Comparison of ENCODE assay signal across 18 cellular contexts in the genomic region with DNA sequence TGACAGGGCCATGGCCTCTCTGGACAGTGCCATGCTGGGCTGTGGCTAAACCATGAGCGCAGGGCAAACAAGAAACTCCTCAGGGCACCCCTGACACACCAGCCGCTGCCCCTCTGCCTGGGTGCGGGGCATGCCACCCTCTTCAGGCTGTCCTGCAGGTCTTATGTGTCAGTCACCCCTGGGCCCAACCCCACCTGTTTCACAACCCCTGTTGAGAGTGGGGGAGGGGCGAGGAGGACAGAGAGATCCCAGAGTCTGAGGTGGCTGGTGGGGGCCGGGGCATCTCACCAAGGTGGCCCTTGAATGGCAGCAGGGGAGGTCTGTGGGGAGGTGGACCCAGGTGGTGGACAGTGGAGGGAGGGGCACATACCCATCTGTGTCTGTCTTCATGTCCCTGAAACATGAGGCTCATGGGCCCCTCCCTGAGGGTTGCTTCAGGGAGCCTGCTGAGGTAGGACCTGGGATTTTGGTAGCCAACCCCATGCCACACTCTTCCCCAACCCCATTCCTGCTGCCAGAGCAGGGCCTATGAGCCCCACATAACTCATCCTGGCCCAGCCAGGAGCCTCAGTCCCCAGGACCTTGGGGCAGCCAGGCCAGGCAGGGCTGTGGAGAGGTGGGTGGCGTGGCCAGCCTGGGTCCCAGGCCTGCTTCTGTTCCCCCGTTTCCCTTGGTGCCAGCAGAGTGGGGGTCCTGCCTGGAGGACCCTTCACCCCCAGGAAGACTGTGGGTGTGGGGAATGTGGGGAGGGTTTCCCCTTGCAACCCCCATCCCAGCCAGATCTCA. TPM values are rescaled to one million over a fixed set of nuclear protein-coding genes. Genes with fewer than 3 reads are reported as not detected.
DNase-seq lines count a peak whose midpoint lies in the region; ATAC-seq and TF ChIP-seq lines count a peak whose summit lies in the region.
"Had no signal": no experiment of that assay in that cellular context is flagged by ENCODE, and none has a peak within 500 bp of the region (broad histone marks: within the 10 kb centered on the region; RNA-seq: fewer than 3 reads in every experiment).

No MANE protein-coding gene starts in this region.

- H2BK120ac ChIP-seq in mesenchymal stem cell (ENCODE audit: low read depth, low read length), result no peak overlapping the region

- no peak for TF ChIP-seq POLR2A in heart left ventricle (IDR thresholded peaks at IDR 0.05)

- no peaks in the 10 kb centered on the region for H3K4me1 Mint-ChIP-seq in CD4-positive, alpha-beta T cell (ENCODE audit: low read depth)

- H3K36me3 Mint-ChIP-seq in CD4-positive, alpha-beta T cell (ENCODE audit: low read depth), result peaks cover 43% of the 10 kb centered on the region

- H3K27me3 ChIP-seq in cardiac muscle cell (no peaks in the 10 kb centered on the region), heart left ventricle (no peaks in the 10 kb centered on the region), RWPE2 (ENCODE audit: insufficient read depth, poor library complexity, severe bottlenecking) (no peaks in the 10 kb centered on the region), mesenchymal stem cell (ENCODE audit: control insufficient read depth in 1 of 2, insufficient read depth in 1 of 2, low read length in 2 of 2) (no peaks in the 10 kb centered on the region)
- no peaks in the 10 kb centered on the region for H3K27me3 ChIP-seq in CD4-positive, alpha-beta T cell (ENCODE audit: control insufficient read depth, insufficient read depth, low read length)

- H3K4me3 ChIP-seq in cardiac muscle cell (no peak overlapping the region), heart left ventricle (no peak overlapping the region), RWPE2 (ENCODE audit: severe bottlenecking) (no peak overlapping the region), mesenchymal stem cell (ENCODE audit: insufficient read depth in 1 of 2, low read depth in 1 of 2, low read length in 2 of 2) (no peak overlapping the region)
- H3K4me3 ChIP-seq: HAP-1, SK-N-MC had no signal

- H3K18ac ChIP-seq in mesenchymal stem cell (ENCODE audit: low read depth in 1 of 2, low read length in 2 of 2), result peak overlapping the region in 1 of 2 experiments; percentile 9

- CTCF ChIA-PET in CD4-positive, alpha-beta T cell (lab: Charles Lee), result no interaction called here

- no peak overlapping the region for H2AK5ac ChIP-seq in mesenchymal stem cell (ENCODE audit: low read length, severe bottlenecking)

- H3K4me1 ChIP-seq in cardiac muscle cell (ENCODE audit: low read depth) (no peaks in the 10 kb centered on the region), heart left ventricle (peaks cover 3 to 90% (median 38%) of the 10 kb centered on the region in 12 donors), RWPE2 (ENCODE audit: insufficient read depth, poor library complexity, severe bottlenecking) (no peaks in the 10 kb centered on the region), mesenchymal stem cell (ENCODE audit: control insufficient read depth, insufficient read depth, low read depth, low read length) (peaks cover 66% of the 10 kb centered on the region)
- H3K4me1 ChIP-seq: Caco-2, HAP-1 had no signal

- POLR2A ChIA-PET in CD4-positive, alpha-beta T cell (lab: Charles Lee), result no interaction called here

- H3K36me3 ChIP-seq in cardiac muscle cell (peaks cover 47% of the 10 kb centered on the region), heart left ventricle (peaks cover 0 to 59% (median 47%) of the 10 kb centered on the region in 9 donors), RWPE2 (ENCODE audit: low read depth) (peaks cover 24% of the 10 kb centered on the region), mesenchymal stem cell (ENCODE audit: control insufficient read depth in 1 of 2, insufficient read depth in 2 of 2, low read depth in 1 of 2, low read length in 2 of 2) (peaks cover 48 to 63% of the 10 kb centered on the region in 2 experiments)

- H3K4me2 ChIP-seq in mesenchymal stem cell (ENCODE audit: low read length, poor library complexity, severe bottlenecking), result no peak overlapping the region

- peaks cover 17% of the 10 kb centered on the region for H3K79me1 ChIP-seq in mesenchymal stem cell (replicated peaks; ENCODE audit: low read length, poor library complexity, severe bottlenecking)

- H2AFZ ChIP-seq in mesenchymal stem cell (ENCODE audit: low read depth, low read length), result no peak overlapping the region

- H2BK15ac ChIP-seq in mesenchymal stem cell (ENCODE audit: low read depth, poor library complexity, severe bottlenecking), result no peak overlapping the region

- WGBS in heart left ventricle, 4 donors, result 86 to 96% (median 95%) methylated on average over 7 of the region's 7 CpGs
- 93% methylated on average over 7 of the region's 7 CpGs for WGBS in mesenchymal stem cell

- H3K9me3 ChIP-seq in cardiac muscle cell (ENCODE audit: low read depth) (no peaks in the 10 kb centered on the region), heart left ventricle (no peaks in the 10 kb centered on the region), RWPE2 (ENCODE audit: severe bottlenecking) (no peaks in the 10 kb centered on the region), mesenchymal stem cell (ENCODE audit: control insufficient read depth, low read length) (no peaks in the 10 kb centered on the region)
- H3K9me3 ChIP-seq in CD4-positive, alpha-beta T cell (ENCODE audit: control insufficient read depth, low read length), result no peaks in the 10 kb centered on the region
- H3K9me3 ChIP-seq: Caco-2, HAP-1 had no signal

- H3K9me3 Mint-ChIP-seq in CD4-positive, alpha-beta T cell, result no peaks in the 10 kb centered on the region

- H3K9ac ChIP-seq in mesenchymal stem cell (ENCODE audit: low read length), result no peak overlapping the region

- H3K4me3 Mint-ChIP-seq in CD4-positive, alpha-beta T cell, result no peak overlapping the region

- H3K23ac ChIP-seq in mesenchymal stem cell (ENCODE audit: low read length in 2 of 2), result no peak overlapping the region

- H3K27ac Mint-ChIP-seq in CD4-positive, alpha-beta T cell, result no peak overlapping the region

- TF ChIP-seq CTCF in cardiac muscle cell (IDR thresholded peaks at IDR 0.05; ENCODE audit: low read depth, low read length) (no peak), heart left ventricle (IDR thresholded peaks at IDR 0.05) (no peak), RWPE2 (IDR thresholded peaks at IDR 0.05; ENCODE audit: poor library complexity, severe bottlenecking) (no peak)
- TF ChIP-seq CTCF in CD4-positive, alpha-beta T cell (IDR thresholded peaks at IDR 0.05), result no peak

- no peaks in the 10 kb centered on the region for H3K27me3 Mint-ChIP-seq in CD4-positive, alpha-beta T cell

- no peak overlapping the region for H2BK12ac ChIP-seq in mesenchymal stem cell (ENCODE audit: low read length in 2 of 2)

- H4K91ac ChIP-seq in mesenchymal stem cell (ENCODE audit: low read length), result peak overlapping the region; percentile 2

- H3K14ac ChIP-seq in mesenchymal stem cell (ENCODE audit: low read length in 2 of 2), result no peak overlapping the region

- DNase-seq in cardiac muscle cell (ENCODE audit: low read depth in 1 of 2, low spot score in 1 of 2) (no peak), heart left ventricle (no peak), RWPE2 (ENCODE audit: low spot score) (no peak), mesenchymal stem cell (no peak), OCI-M2 (lab: John Stamatoyannopoulos, UW; ENCODE audit: unreplicated experiment) (no peak)
- no peak for DNase-seq in CD4-positive, alpha-beta T cell
- no peak for DNase-seq in stimulated activated CD4-positive, alpha-beta T cell treated with anti-CD3 and anti-CD28 coated beads, Interleukin-4, amount 100 ng/mL, for 1 hour
- DNase-seq: KG1, NCI-H1048, NCI-H1436 treated with DMSO at 0.1 percent for 48 hours, NCI-H2029 treated with DMSO at 0.1 percent for 48 hours, NCI-H2171 treated with DMSO at 0.1 percent for 48 hours, NCI-H446 treated with DMSO at 0.1 percent for 48 hours, Right ventricle myocardium superior had no signal

- no peak overlapping the region for H4K8ac ChIP-seq in mesenchymal stem cell (ENCODE audit: low read length)

- intact Hi-C loops in heart left ventricle (cut with DNase I), result loop anchor here in 1 of 10 donors (5.0 kb wide), 1 partner anchor 34 kb away; no protein-coding TSS in a partner anchor
- intact Hi-C loops in CD4-positive, alpha-beta T cell (cut with DNase I, micrococcal nuclease), result no loop called here

- H2BK5ac ChIP-seq in mesenchymal stem cell (ENCODE audit: low read depth, low read length, poor library complexity, severe bottlenecking), result no peak overlapping the region

- no peak for ATAC-seq in heart left ventricle
- ATAC-seq in RWPE2 (ENCODE audit: low read depth), result peak; percentile 21
- no peak for ATAC-seq in CD4-positive, alpha-beta T cell (ENCODE audit: poor library complexity)

- no peak overlapping the region for H3K4ac ChIP-seq in mesenchymal stem cell (ENCODE audit: low read depth in 1 of 2, low read length in 2 of 2)

- H3K27ac ChIP-seq in cardiac muscle cell (peak overlapping the region; percentile 51), heart left ventricle (no peak overlapping the region), RWPE2 (ENCODE audit: poor library complexity, severe bottlenecking) (no peak overlapping the region), mesenchymal stem cell (ENCODE audit: low read length, poor library complexity, severe bottlenecking) (no peak overlapping the region)
- no peak overlapping the region for H3K27ac ChIP-seq in CD4-positive, alpha-beta T cell (ENCODE audit: low read depth, low read length)
- H3K27ac ChIP-seq: SK-N-MC had no signal

RNA-seq across cellular contexts. Expression of a gene that starts 1.7 kb away (rescaled TPM):
- total RNA-seq in cardiac muscle cell (0.81 and 2.2 TPM in 2 replicates), heart left ventricle (100 to 1,000 TPM in 2 of 9 donors, 10 to 100 TPM in 7; 34.1 to 351 (median 50.6) TPM)
- polyA plus RNA-seq in cardiac muscle cell (0.91 TPM in 1 of 2 replicates, not detected in the other), heart left ventricle (10 to 100 TPM; 41.0 to 79.1 TPM)
- not detected for polyA plus RNA-seq in mesenchymal stem cell (2013, experiment 1 of 2)
- 0.04 TPM for polyA plus RNA-seq in mesenchymal stem cell (2013, experiment 2 of 2)
- total RNA-seq in CD4-positive, alpha-beta T cell, result 1 to 10 TPM; 1.5 to 2.5 TPM

RNA-seq across cellular contexts. Expression of a gene that starts 38.0 kb away (rescaled TPM):
- total RNA-seq in cardiac muscle cell, result 131 and 205 TPM in 2 replicates
- 80.8 and 108 TPM in 2 replicates for polyA plus RNA-seq in cardiac muscle cell
- total RNA-seq in heart left ventricle, result 10 to 100 TPM; 29.5 to 56.2 (median 43.9) TPM
- polyA plus RNA-seq in heart left ventricle, result 10 to 100 TPM; 28.8 to 30.2 TPM
- 55.5 TPM for polyA plus RNA-seq in mesenchymal stem cell (2013, experiment 1 of 2)
- polyA plus RNA-seq in mesenchymal stem cell (2013, experiment 2 of 2), result 49.9 TPM
- 100 to 1,000 TPM; 160 to 163 TPM for total RNA-seq in CD4-positive, alpha-beta T cell

RNA-seq across cellular contexts. Expression of a gene that starts 39.6 kb away (rescaled TPM):
- total RNA-seq in cardiac muscle cell (1,875 and 4,623 TPM in 2 replicates), heart left ventricle (over 10,000 TPM in 2 of 9 donors, 1,000 to 10,000 TPM in 7; 4,301 to 15,255 (median 8,364) TPM)
- polyA plus RNA-seq in cardiac muscle cell (1,312 and 3,313 TPM in 2 replicates), heart left ventricle (over 10,000 TPM in 1 of 2 donors, 1,000 to 10,000 TPM in 1; 6,829 to 20,003 TPM)
- polyA plus RNA-seq in mesenchymal stem cell (2013, experiment 1 of 2), result 0.86 TPM
- polyA plus RNA-seq in mesenchymal stem cell (2013, experiment 2 of 2), result 0.79 TPM
- 1 to 10 TPM; 5.3 to 6.6 TPM for total RNA-seq in CD4-positive, alpha-beta T cell
- polyA plus RNA-seq: CD14-positive monocyte had no signal

RNA-seq across cellular contexts. Expression of a gene that starts 40.2 kb away (rescaled TPM):
- total RNA-seq in cardiac muscle cell (214 and 233 TPM in 2 replicates), heart left ventricle (10 to 100 TPM; 22.8 to 99.6 (median 52.7) TPM)
- polyA plus RNA-seq in cardiac muscle cell (113 and 120 TPM in 2 replicates), heart left ventricle (10 to 100 TPM; 61.1 to 92.7 TPM)
- polyA plus RNA-seq in mesenchymal stem cell (2013, experiment 1 of 2), result 107 TPM
- 105 TPM for polyA plus RNA-seq in mesenchymal stem cell (2013, experiment 2 of 2)
- 1 to 10 TPM; 2.5 to 4.2 TPM for total RNA-seq in CD4-positive, alpha-beta T cell

RNA-seq across cellular contexts. Expression of a gene that starts 43.0 kb away (rescaled TPM):
- 1.0 and 23.8 TPM in 2 replicates for total RNA-seq in cardiac muscle cell
- polyA plus RNA-seq in cardiac muscle cell, result 64.7 and 89.3 TPM in 2 replicates
- total RNA-seq in heart left ventricle, result 10 to 100 TPM in 8 of 9 donors, 1 to 10 TPM in 1; 2.0 to 73.0 (median 59.2) TPM
- 100 to 1,000 TPM in 1 of 2 donors, 10 to 100 TPM in 1; 45.2 to 113 TPM for polyA plus RNA-seq in heart left ventricle
- 58.9 TPM for polyA plus RNA-seq in mesenchymal stem cell (2013, experiment 1 of 2)
- 60.7 TPM for polyA plus RNA-seq in mesenchymal stem cell (2013, experiment 2 of 2)
- total RNA-seq in CD4-positive, alpha-beta T cell, result 1 to 10 TPM; 2.8 to 8.3 TPM

Comparison
In these comparisons a context has a peak if more than half of its experiments do, and no peak if none do; other contexts are left out.
1. RNA of a gene that starts 1.7 kb away (total RNA-seq): 34.1 to 351 TPM in heart left ventricle; 1.5 to 2.5 TPM in CD4-positive, alpha-beta T cell and 0.81 to 2.2 TPM in cardiac muscle cell; every median in the first group is over 4 times any median in the second.
2. RNA of a gene that starts 39.6 kb away (total RNA-seq): 4,301 to 15,255 TPM in heart left ventricle and 1,875 to 4,623 TPM in cardiac muscle cell; 5.3 to 6.6 TPM in CD4-positive, alpha-beta T cell; every median in the first group is over 100 times any median in the second.